Comparison of ENCODE assay signal across 1 cellular context in the genomic region with DNA sequence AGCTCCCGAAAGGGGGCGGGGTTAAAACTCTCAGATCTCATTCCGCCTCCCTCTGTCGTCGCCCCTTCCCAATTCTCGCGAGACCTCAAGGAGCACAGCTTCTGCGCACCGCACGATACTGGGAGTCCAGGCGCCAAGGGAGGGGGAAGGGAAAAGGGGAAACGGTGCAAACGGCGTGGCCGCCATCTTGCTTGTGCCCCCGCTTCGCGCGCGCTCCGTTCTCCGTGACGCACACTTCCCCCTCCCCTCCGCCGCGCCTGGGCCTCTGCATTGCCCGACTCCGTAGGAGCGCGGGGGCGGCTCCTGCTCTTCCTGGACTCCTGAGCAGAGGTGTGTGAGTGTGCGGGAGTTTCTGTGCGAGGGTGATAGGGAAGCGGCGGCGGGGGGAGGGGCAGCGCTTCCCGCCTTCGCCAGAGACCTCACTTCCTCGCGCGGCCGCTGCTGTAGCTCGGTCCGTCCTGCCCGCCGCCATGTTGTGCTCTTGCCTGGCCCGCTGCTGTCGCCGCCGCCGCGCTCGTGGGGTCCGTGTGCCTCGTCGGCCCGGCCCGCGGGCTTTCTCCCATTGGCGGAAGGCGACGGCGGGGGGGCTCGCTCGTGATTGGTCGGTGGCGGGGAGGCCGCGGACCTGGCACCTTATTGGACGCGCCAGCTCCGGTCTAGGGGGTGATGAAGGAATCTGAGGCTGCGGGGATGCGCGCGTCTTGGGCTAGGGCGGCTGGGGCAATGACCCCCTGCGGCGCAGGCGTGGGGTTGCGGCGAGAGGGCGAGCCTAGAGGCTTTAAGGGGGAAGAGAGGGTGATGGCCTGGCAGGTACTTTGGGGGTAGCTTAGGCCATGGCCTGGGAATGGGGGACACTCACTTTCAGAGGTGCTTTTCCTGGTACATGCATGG.
A peak's percentile ranks its signal among the peaks of the same experiment; 100 is the strongest.
TF ChIP-seq lines count a peak whose summit lies in the region.

A gene (plus strand): TSS at position 167 of the 891 bp plus-strand sequence. CDS start 47,140 bp downstream, outside the sequence.

TF ChIP-seq in K562, 482 proteins besides CTCF, POLR2A, EP300 and RAD21 (continued from another document and continues in another):
- TF ChIP-seq, protein P1, sequence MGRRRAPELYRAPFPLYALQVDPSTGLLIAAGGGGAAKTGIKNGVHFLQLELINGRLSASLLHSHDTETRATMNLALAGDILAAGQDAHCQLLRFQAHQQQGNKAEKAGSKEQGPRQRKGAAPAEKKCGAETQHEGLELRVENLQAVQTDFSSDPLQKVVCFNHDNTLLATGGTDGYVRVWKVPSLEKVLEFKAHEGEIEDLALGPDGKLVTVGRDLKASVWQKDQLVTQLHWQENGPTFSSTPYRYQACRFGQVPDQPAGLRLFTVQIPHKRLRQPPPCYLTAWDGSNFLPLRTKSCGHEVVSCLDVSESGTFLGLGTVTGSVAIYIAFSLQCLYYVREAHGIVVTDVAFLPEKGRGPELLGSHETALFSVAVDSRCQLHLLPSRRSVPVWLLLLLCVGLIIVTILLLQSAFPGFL (CRISPR knock-in tag; IDR thresholded peaks at IDR 0.05) = peak; percentile 95; the same call in 1 of the 2 replicates
- TF ChIP-seq ZNF282 (CRISPR knock-in tag; IDR thresholded peaks at IDR 0.05) (no peak; the same call in none of the 2 replicates), HIVEP1 (CRISPR knock-in tag; IDR thresholded peaks at IDR 0.05) (peak; percentile 20; the same call in 1 of the 2 replicates), ZNF3 (CRISPR knock-in tag; IDR thresholded peaks at IDR 0.05) (no peak), SRSF1 (IDR thresholded peaks at IDR 0.05; ENCODE audit: low read depth, low read length) (peak; percentile 95), ZNF584 (CRISPR knock-in tag; IDR thresholded peaks at IDR 0.05; ENCODE audit: low read depth) (peak; percentile 91), DACH1 (IDR thresholded peaks at IDR 0.05; ENCODE audit: partially characterized antibody) (no peak), YY1 (IDR thresholded peaks at IDR 0.05; ENCODE audit: borderline replicate concordance in 1 of 3, control insufficient read depth in 1 of 3, extremely low read depth in 1 of 3, insufficient read depth in 3 of 3, insufficient read length in 1 of 3, insufficient replicate concordance in 2 of 3, low read depth in 1 of 3, low read length in 2 of 3) (peak; percentile 91 to 93 (median 93)), ZFPM2 (CRISPR knock-in tag; IDR thresholded peaks at IDR 0.05) (peak; percentile 92), EP400 (IDR thresholded peaks at IDR 0.05) (peak; percentile 100), ARNT (IDR thresholded peaks at IDR 0.05) (peak in 1 of 2 experiments; percentile 16; a peak in 1 of 4 replicates), ZC3H11A (IDR thresholded peaks at IDR 0.05; ENCODE audit: low read depth, low read length) (peak; percentile 16; the same call in 1 of the 2 replicates), SMAD2 (IDR thresholded peaks at IDR 0.05; ENCODE audit: low read depth, low read length) (no peak), TEAD1 (CRISPR knock-in tag; IDR thresholded peaks at IDR 0.05) (peak; percentile 78 to 96), KLF1 (tag; IDR thresholded peaks at IDR 0.05) (0 out of 2 replicates have a peak, but pooled peaks have one; percentile 8), SRSF7 (optimal IDR thresholded peaks at IDR 0.05; ENCODE audit: low read depth, low read length) (peak; percentile 60), NONO (IDR thresholded peaks at IDR 0.05; ENCODE audit: low read depth in 2 of 2, low read length in 1 of 2) (peak; percentile 89 to 93), TAF7 (tag; IDR thresholded peaks at IDR 0.05) (peak; percentile 97), CC2D1A (IDR thresholded peaks at IDR 0.05) (peak; percentile 66; the same call in 1 of the 2 replicates), CBX8 (IDR thresholded peaks at IDR 0.05; ENCODE audit: borderline replicate concordance, extremely low read depth, low read depth, low read length, poor library complexity, severe bottlenecking) (no peak), KDM1A (IDR thresholded peaks at IDR 0.05) (peak; percentile 65 to 74; a peak in 2 of 4 replicates), PCBP1 (IDR thresholded peaks at IDR 0.05; ENCODE audit: low read depth, low read length, poor library complexity, severe bottlenecking) (peak; percentile 96), U2AF2 (optimal IDR thresholded peaks at IDR 0.05; ENCODE audit: low read depth, low read length) (no peak), SMARCE1 (IDR thresholded peaks at IDR 0.05) (no peak; the same call in 1 of the 2 replicates), FUS (optimal IDR thresholded peaks at IDR 0.05; ENCODE audit: low read depth, low read length) (peak; percentile 92), SRSF3 (IDR thresholded peaks at IDR 0.05; ENCODE audit: insufficient read depth, low read length) (peak; percentile 99), ZNF561 (CRISPR knock-in tag; conservative IDR thresholded peaks at IDR 0.05) (no peak), NCOR1 (IDR thresholded peaks at IDR 0.05) (peak; percentile 79), BRCA1 (IDR thresholded peaks at IDR 0.05) (no peak), BRCA1 (CRISPR knock-in tag; IDR thresholded peaks at IDR 0.05) (no peak), GABPA (tag; conservative IDR thresholded peaks at IDR 0.05; ENCODE audit: low read depth) (peak; percentile 76), MYBL2 (IDR thresholded peaks at IDR 0.05; ENCODE audit: low read depth) (peak; percentile 39; the same call in 1 of the 2 replicates), MYBL2 (CRISPR knock-in tag; IDR thresholded peaks at IDR 0.05; ENCODE audit: borderline replicate concordance) (no peak), ZNF717 (CRISPR knock-in tag; IDR thresholded peaks at IDR 0.05) (no peak), ZNF76 (CRISPR knock-in tag; IDR thresholded peaks at IDR 0.05; ENCODE audit: borderline replicate concordance) (0 out of 2 replicates have a peak, but pooled peaks have one; percentile 88), FOXM1 (IDR thresholded peaks at IDR 0.05; ENCODE audit: low read depth) (no peak), FOXM1 (CRISPR knock-in tag; IDR thresholded peaks at IDR 0.05; ENCODE audit: low read depth) (peak; percentile 98), MTA1 (IDR thresholded peaks at IDR 0.05; ENCODE audit: borderline replicate concordance) (peak; percentile 68), SMARCA5 (IDR thresholded peaks at IDR 0.05) (0 out of 2 replicates have a peak, but pooled peaks have one; percentile 57)
- TF ChIP-seq, protein P2, sequence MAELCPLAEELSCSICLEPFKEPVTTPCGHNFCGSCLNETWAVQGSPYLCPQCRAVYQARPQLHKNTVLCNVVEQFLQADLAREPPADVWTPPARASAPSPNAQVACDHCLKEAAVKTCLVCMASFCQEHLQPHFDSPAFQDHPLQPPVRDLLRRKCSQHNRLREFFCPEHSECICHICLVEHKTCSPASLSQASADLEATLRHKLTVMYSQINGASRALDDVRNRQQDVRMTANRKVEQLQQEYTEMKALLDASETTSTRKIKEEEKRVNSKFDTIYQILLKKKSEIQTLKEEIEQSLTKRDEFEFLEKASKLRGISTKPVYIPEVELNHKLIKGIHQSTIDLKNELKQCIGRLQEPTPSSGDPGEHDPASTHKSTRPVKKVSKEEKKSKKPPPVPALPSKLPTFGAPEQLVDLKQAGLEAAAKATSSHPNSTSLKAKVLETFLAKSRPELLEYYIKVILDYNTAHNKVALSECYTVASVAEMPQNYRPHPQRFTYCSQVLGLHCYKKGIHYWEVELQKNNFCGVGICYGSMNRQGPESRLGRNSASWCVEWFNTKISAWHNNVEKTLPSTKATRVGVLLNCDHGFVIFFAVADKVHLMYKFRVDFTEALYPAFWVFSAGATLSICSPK (IDR thresholded peaks at IDR 0.05; ENCODE audit: borderline replicate concordance) = peak; percentile 58; the same call in 1 of the 2 replicates
- TF ChIP-seq, protein P3, sequence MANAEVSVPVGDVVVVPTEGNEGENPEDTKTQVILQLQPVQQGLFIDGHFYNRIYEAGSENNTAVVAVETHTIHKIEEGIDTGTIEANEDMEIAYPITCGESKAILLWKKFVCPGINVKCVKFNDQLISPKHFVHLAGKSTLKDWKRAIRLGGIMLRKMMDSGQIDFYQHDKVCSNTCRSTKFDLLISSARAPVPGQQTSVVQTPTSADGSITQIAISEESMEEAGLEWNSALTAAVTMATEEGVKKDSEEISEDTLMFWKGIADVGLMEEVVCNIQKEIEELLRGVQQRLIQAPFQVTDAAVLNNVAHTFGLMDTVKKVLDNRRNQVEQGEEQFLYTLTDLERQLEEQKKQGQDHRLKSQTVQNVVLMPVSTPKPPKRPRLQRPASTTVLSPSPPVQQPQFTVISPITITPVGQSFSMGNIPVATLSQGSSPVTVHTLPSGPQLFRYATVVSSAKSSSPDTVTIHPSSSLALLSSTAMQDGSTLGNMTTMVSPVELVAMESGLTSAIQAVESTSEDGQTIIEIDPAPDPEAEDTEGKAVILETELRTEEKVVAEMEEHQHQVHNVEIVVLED (CRISPR knock-in tag; IDR thresholded peaks at IDR 0.05) = peak; percentile 80
- TF ChIP-seq, protein P4, sequence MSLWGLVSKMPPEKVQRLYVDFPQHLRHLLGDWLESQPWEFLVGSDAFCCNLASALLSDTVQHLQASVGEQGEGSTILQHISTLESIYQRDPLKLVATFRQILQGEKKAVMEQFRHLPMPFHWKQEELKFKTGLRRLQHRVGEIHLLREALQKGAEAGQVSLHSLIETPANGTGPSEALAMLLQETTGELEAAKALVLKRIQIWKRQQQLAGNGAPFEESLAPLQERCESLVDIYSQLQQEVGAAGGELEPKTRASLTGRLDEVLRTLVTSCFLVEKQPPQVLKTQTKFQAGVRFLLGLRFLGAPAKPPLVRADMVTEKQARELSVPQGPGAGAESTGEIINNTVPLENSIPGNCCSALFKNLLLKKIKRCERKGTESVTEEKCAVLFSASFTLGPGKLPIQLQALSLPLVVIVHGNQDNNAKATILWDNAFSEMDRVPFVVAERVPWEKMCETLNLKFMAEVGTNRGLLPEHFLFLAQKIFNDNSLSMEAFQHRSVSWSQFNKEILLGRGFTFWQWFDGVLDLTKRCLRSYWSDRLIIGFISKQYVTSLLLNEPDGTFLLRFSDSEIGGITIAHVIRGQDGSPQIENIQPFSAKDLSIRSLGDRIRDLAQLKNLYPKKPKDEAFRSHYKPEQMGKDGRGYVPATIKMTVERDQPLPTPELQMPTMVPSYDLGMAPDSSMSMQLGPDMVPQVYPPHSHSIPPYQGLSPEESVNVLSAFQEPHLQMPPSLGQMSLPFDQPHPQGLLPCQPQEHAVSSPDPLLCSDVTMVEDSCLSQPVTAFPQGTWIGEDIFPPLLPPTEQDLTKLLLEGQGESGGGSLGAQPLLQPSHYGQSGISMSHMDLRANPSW (CRISPR knock-in tag; IDR thresholded peaks at IDR 0.05) = 0 out of 2 replicates have a peak, but pooled peaks have one; percentile 11
- TF ChIP-seq, protein P5, sequence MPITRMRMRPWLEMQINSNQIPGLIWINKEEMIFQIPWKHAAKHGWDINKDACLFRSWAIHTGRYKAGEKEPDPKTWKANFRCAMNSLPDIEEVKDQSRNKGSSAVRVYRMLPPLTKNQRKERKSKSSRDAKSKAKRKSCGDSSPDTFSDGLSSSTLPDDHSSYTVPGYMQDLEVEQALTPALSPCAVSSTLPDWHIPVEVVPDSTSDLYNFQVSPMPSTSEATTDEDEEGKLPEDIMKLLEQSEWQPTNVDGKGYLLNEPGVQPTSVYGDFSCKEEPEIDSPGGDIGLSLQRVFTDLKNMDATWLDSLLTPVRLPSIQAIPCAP (CRISPR knock-in tag; IDR thresholded peaks at IDR 0.05; ENCODE audit: borderline replicate concordance) = peak; percentile 80; the same call in 1 of the 2 replicates
- TF ChIP-seq, protein P6, sequence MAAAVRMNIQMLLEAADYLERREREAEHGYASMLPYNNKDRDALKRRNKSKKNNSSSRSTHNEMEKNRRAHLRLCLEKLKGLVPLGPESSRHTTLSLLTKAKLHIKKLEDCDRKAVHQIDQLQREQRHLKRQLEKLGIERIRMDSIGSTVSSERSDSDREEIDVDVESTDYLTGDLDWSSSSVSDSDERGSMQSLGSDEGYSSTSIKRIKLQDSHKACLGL (CRISPR knock-in tag; IDR thresholded peaks at IDR 0.05; ENCODE audit: borderline replicate concordance, poor library complexity, severe bottlenecking) = no peak
- TF ChIP-seq, protein P7, sequence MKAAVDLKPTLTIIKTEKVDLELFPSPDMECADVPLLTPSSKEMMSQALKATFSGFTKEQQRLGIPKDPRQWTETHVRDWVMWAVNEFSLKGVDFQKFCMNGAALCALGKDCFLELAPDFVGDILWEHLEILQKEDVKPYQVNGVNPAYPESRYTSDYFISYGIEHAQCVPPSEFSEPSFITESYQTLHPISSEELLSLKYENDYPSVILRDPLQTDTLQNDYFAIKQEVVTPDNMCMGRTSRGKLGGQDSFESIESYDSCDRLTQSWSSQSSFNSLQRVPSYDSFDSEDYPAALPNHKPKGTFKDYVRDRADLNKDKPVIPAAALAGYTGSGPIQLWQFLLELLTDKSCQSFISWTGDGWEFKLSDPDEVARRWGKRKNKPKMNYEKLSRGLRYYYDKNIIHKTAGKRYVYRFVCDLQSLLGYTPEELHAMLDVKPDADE (conservative IDR thresholded peaks at IDR 0.05; ENCODE audit: control insufficient read depth, low read depth, low read length) = peak; percentile 59
- TF ChIP-seq, protein P8, sequence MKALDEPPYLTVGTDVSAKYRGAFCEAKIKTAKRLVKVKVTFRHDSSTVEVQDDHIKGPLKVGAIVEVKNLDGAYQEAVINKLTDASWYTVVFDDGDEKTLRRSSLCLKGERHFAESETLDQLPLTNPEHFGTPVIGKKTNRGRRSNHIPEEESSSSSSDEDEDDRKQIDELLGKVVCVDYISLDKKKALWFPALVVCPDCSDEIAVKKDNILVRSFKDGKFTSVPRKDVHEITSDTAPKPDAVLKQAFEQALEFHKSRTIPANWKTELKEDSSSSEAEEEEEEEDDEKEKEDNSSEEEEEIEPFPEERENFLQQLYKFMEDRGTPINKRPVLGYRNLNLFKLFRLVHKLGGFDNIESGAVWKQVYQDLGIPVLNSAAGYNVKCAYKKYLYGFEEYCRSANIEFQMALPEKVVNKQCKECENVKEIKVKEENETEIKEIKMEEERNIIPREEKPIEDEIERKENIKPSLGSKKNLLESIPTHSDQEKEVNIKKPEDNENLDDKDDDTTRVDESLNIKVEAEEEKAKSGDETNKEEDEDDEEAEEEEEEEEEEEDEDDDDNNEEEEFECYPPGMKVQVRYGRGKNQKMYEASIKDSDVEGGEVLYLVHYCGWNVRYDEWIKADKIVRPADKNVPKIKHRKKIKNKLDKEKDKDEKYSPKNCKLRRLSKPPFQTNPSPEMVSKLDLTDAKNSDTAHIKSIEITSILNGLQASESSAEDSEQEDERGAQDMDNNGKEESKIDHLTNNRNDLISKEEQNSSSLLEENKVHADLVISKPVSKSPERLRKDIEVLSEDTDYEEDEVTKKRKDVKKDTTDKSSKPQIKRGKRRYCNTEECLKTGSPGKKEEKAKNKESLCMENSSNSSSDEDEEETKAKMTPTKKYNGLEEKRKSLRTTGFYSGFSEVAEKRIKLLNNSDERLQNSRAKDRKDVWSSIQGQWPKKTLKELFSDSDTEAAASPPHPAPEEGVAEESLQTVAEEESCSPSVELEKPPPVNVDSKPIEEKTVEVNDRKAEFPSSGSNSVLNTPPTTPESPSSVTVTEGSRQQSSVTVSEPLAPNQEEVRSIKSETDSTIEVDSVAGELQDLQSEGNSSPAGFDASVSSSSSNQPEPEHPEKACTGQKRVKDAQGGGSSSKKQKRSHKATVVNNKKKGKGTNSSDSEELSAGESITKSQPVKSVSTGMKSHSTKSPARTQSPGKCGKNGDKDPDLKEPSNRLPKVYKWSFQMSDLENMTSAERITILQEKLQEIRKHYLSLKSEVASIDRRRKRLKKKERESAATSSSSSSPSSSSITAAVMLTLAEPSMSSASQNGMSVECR (CRISPR knock-in tag; IDR thresholded peaks at IDR 0.05) = peak; percentile 87
- TF ChIP-seq, protein P9, sequence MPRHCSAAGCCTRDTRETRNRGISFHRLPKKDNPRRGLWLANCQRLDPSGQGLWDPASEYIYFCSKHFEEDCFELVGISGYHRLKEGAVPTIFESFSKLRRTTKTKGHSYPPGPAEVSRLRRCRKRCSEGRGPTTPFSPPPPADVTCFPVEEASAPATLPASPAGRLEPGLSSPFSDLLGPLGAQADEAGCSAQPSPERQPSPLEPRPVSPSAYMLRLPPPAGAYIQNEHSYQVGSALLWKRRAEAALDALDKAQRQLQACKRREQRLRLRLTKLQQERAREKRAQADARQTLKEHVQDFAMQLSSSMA (CRISPR knock-in tag; IDR thresholded peaks at IDR 0.05) = peak; percentile 91
